Comparison of ENCODE assay signal across 9 cellular contexts in genomic region chr13:71866173-71867091, GRCh38. TPM values are rescaled to one million over a fixed set of nuclear protein-coding genes. Genes with fewer than 3 reads are reported as not detected.
A peak's percentile ranks its signal among the peaks of the same experiment; 100 is the strongest.
DNase-seq lines count a peak whose midpoint lies in the region; ATAC-seq and TF ChIP-seq lines count a peak whose summit lies in the region.
"Had no signal": no experiment of that assay in that cellular context is flagged by ENCODE, and none has a peak within 500 bp of the region (broad histone marks: within the 10 kb centered on the region; RNA-seq: fewer than 3 reads in every experiment).

No MANE protein-coding gene starts in this region.

- DNase-seq in CD1c-positive myeloid dendritic cell (ENCODE audit: extremely low spot score), result peak; percentile 12
- no peak for DNase-seq in SJSA1 (ENCODE audit: low read depth in 1 of 2, low spot score in 2 of 2)
- DNase-seq in dermis blood vessel endothelial cell, result peak; percentile 47
- no peak for DNase-seq in lung (ENCODE audit: low spot score)
- DNase-seq in tibial nerve (ENCODE audit: low spot score in 2 of 2), result no peak
- no peak for DNase-seq in central memory CD4-positive, alpha-beta T cell

- TF ChIP-seq EP300 in tibial nerve (IDR thresholded peaks at IDR 0.05), result no peak

- no peak for TF ChIP-seq CTCF in lung (IDR thresholded peaks at IDR 0.05; ENCODE audit: control extremely low read depth, extremely low read depth)
- TF ChIP-seq CTCF in tibial nerve (IDR thresholded peaks at IDR 0.05), result no peak

- H3K4me1 ChIP-seq in SJSA1 (replicated peaks), result peaks cover 15% of the 10 kb centered on the region
- no peaks in the 10 kb centered on the region for H3K4me1 ChIP-seq in lung (ENCODE audit: control insufficient read depth in 2 of 2, insufficient read depth in 2 of 2, low read length in 2 of 2)
- peaks cover 0 to 40% (median 5%) of the 10 kb centered on the region in 4 donors for H3K4me1 ChIP-seq in tibial nerve

- H3K36me3 ChIP-seq in SJSA1, result no peaks in the 10 kb centered on the region
- no peaks in the 10 kb centered on the region for H3K36me3 ChIP-seq in lung (ENCODE audit: control insufficient read depth in 2 of 2, insufficient read depth in 2 of 2, low read length in 2 of 2)
- no peaks in the 10 kb centered on the region for H3K36me3 ChIP-seq in tibial nerve

- ATAC-seq in GM21528 (IDR thresholded peaks at IDR 0.05; ENCODE audit: low FRiP score, unreplicated experiment), result peak; percentile 59
- peak; percentile 10 for ATAC-seq in lung (ENCODE audit: insufficient read depth, low FRiP score)
- no peak for ATAC-seq in HG02973 (IDR thresholded peaks at IDR 0.05; ENCODE audit: unreplicated experiment)

- peak overlapping the region; percentile 26 for H3K4me3 ChIP-seq in SJSA1
- H3K4me3 ChIP-seq in lung, result peak overlapping the region; percentile 84
- H3K4me3 ChIP-seq in tibial nerve, result peak overlapping the region; percentile 34 to 63 (median 54)

- 0 to 1% methylated on average over 64 to 80 of the region's 80 CpGs for WGBS in lung, 2 donors
- 1% methylated on average over 57 to 62 of the region's 80 CpGs for whole genome bisulfite sequencing in tibial nerve, 2 donors

- H3K9me3 ChIP-seq in SJSA1 (replicated peaks), result no peaks in the 10 kb centered on the region
- H3K9me3 ChIP-seq in lung (ENCODE audit: control insufficient read depth in 2 of 2, insufficient read depth in 1 of 2, low read length in 1 of 2), result no peaks in the 10 kb centered on the region
- H3K9me3 ChIP-seq in tibial nerve, result no peaks in the 10 kb centered on the region

- H3K27me3 ChIP-seq in SJSA1 (replicated peaks) (peaks cover 24% of the 10 kb centered on the region), lung (ENCODE audit: control insufficient read depth, insufficient read depth) (no peaks in the 10 kb centered on the region), tibial nerve (peaks cover 0 to 30% of the 10 kb centered on the region in 2 donors)

- no peak for TF ChIP-seq POLR2A in tibial nerve (IDR thresholded peaks at IDR 0.05)

- H3K27ac ChIP-seq in SJSA1, result no peak overlapping the region
- H3K27ac ChIP-seq in lung (ENCODE audit: low read depth in 1 of 2, low read length in 1 of 2), result peak overlapping the region; percentile 43 to 90
- peak overlapping the region in 2 of 4 donors; percentile 73 to 75 for H3K27ac ChIP-seq in tibial nerve

RNA-seq across cellular contexts. Expression of gene DACH1, which starts 0.6 kb away (rescaled TPM):
- not detected in 2 replicates for total RNA-seq in SJSA1 (2014; rRNA removed; shearing (Covaris generic))
- total RNA-seq in dermis blood vessel endothelial cell, result 2.9 and 5.1 TPM in 2 replicates
- 10 to 100 TPM in 1 of 2 donors, 1 to 10 TPM in 1; 5.4 to 42.3 TPM for total RNA-seq in lung
- polyA plus RNA-seq in lung, result 1 to 10 TPM; 1.4 to 2.0 TPM
- total RNA-seq in tibial nerve, result 1 to 10 TPM; 2.2 to 5.9 (median 2.8) TPM
- total RNA-seq: LHCN-M2 had no signal

Comparison
In these comparisons a context has a peak if more than half of its experiments do, and no peak if none do; other contexts are left out.
1. DNase-seq: peak in CD1c-positive myeloid dendritic cell (single experiment) and dermis blood vessel endothelial cell (single experiment); none in SJSA1 (0 of 2), lung (single experiment), tibial nerve (0 of 2) and central memory CD4-positive, alpha-beta T cell (single experiment).
2. H3K4me3 ChIP-seq: peak in every context shown above with its lines; median percentile 84 in lung; 54 in tibial nerve; 26 in SJSA1.